Comparison of ENCODE assay signal across 1 cellular context in genomic region chr7:92360387-92360786, GRCh38.
TF ChIP-seq lines count a peak whose summit lies in the region.

No MANE protein-coding gene starts in this region.

TF ChIP-seq in GM23338, 12 proteins besides CTCF, POLR2A, EP300 and RAD21 (continued from another document):
- TF ChIP-seq ZNF462 (CRISPR knock-in tag; IDR thresholded peaks at IDR 0.05) = no peak
- TF ChIP-seq EZH2phosphoT487 (IDR thresholded peaks at IDR 0.05; ENCODE audit: unreplicated experiment) = no peak
- TF ChIP-seq POLR2AphosphoS5 (IDR thresholded peaks at IDR 0.05; ENCODE audit: low read depth) = no peak
